8 cellular contexts compared by ENCODE assay signal in genomic region chr6:163355471-163355991, GRCh38. TPM values are rescaled to one million over a fixed set of nuclear protein-coding genes. Genes with fewer than 3 reads are reported as not detected.
A peak's percentile ranks its signal among the peaks of the same experiment; 100 is the strongest.
DNase-seq lines count a peak whose midpoint lies in the region; ATAC-seq and TF ChIP-seq lines count a peak whose summit lies in the region.

No MANE protein-coding gene starts in this region.

- no peak for TF ChIP-seq CTCF in right atrium auricular region (IDR thresholded peaks at IDR 0.05)

- H3K27ac Mint-ChIP-seq in activated naive CD4-positive, alpha-beta T cell treated with anti-CD3 and anti-CD28 coated beads, Interleukin-2, amount 10 ng/mL, durations not matched to agents 7 days and 5 days: no peak overlapping the region

- peak; percentile 40 for ATAC-seq in HG02852 (IDR thresholded peaks at IDR 0.05; ENCODE audit: unreplicated experiment)
- no peak for ATAC-seq in GM21381 (IDR thresholded peaks at IDR 0.05; ENCODE audit: unreplicated experiment)

- no peak overlapping the region for H3K4me3 Mint-ChIP-seq in activated naive CD4-positive, alpha-beta T cell treated with anti-CD3 and anti-CD28 coated beads, Interleukin-2, amount 10 ng/mL, durations not matched to agents 7 days and 5 days

- peaks cover 7% of the 10 kb centered on the region for H3K27me3 Mint-ChIP-seq in activated naive CD4-positive, alpha-beta T cell treated with anti-CD3 and anti-CD28 coated beads, Interleukin-2, amount 10 ng/mL, durations not matched to agents 7 days and 5 days

- peak overlapping the region; percentile 67 to 77 for H3K27ac ChIP-seq in right atrium auricular region

- CTCF ChIA-PET in activated naive CD4-positive, alpha-beta T cell treated with anti-CD3 and anti-CD28 coated beads, Interleukin-2, amount 10 ng/mL, durations not matched to agents 7 days and 5 days (lab: Charles Lee): no interaction called here

- H3K36me3 ChIP-seq in right atrium auricular region (no peaks in the 10 kb centered on the region), skeletal muscle satellite cell (ENCODE audit: insufficient read depth, low read length) (no peaks in the 10 kb centered on the region)

- H3K4me2 ChIP-seq in skeletal muscle satellite cell (ENCODE audit: low read length): peak overlapping the region; percentile 82

- H3K4me1 ChIP-seq in right atrium auricular region: peaks cover 0 to 31% of the 10 kb centered on the region in 2 donors
- H3K4me1 ChIP-seq in skeletal muscle satellite cell (ENCODE audit: control insufficient read depth, insufficient read depth, low read length): peaks cover 24% of the 10 kb centered on the region

- H3K9me3 ChIP-seq in right atrium auricular region: no peaks in the 10 kb centered on the region
- no peaks in the 10 kb centered on the region for H3K9me3 ChIP-seq in skeletal muscle satellite cell (replicated peaks; ENCODE audit: low read length)

- no peaks in the 10 kb centered on the region for H3K9me3 Mint-ChIP-seq in activated naive CD4-positive, alpha-beta T cell treated with anti-CD3 and anti-CD28 coated beads, Interleukin-2, amount 10 ng/mL, durations not matched to agents 7 days and 5 days

- peak overlapping the region in 1 of 2 donors; percentile 14 for H3K4me3 ChIP-seq in right atrium auricular region
- peak overlapping the region; percentile 64 for H3K4me3 ChIP-seq in skeletal muscle satellite cell (ENCODE audit: low read length)

- H3K27me3 ChIP-seq in right atrium auricular region (no peaks in the 10 kb centered on the region), skeletal muscle satellite cell (ENCODE audit: control insufficient read depth, insufficient read depth, low read length) (no peaks in the 10 kb centered on the region)

- H3K4me1 Mint-ChIP-seq in activated naive CD4-positive, alpha-beta T cell treated with anti-CD3 and anti-CD28 coated beads, Interleukin-2, amount 10 ng/mL, durations not matched to agents 7 days and 5 days: no peaks in the 10 kb centered on the region

- peak overlapping the region; percentile 58 for H3K9ac ChIP-seq in skeletal muscle satellite cell (ENCODE audit: low read depth, low read length)

- DNase-seq in AG20443 (ENCODE audit: low spot score) (peak; percentile 79), SKM-1 treated with dmso at 0.1 percent for 144 hours (lab: John Stamatoyannopoulos, UW; ENCODE audit: unreplicated experiment) (peak; percentile 73), right atrium auricular region (ENCODE audit: low spot score) (peak; percentile 78), NCI-H2171 treated with DMSO at 0.1 percent for 48 hours (lab: John Stamatoyannopoulos, UW) (no peak)
- no peak for DNase-seq in activated naive CD4-positive, alpha-beta T cell treated with anti-CD3 and anti-CD28 coated beads, Interleukin-2, amount 10 ng/mL, durations not matched to agents 7 days and 5 days

- no peaks in the 10 kb centered on the region for H3K36me3 Mint-ChIP-seq in activated naive CD4-positive, alpha-beta T cell treated with anti-CD3 and anti-CD28 coated beads, Interleukin-2, amount 10 ng/mL, durations not matched to agents 7 days and 5 days

RNA-seq across cellular contexts. Expression of gene QKI, which starts 59.0 kb away (rescaled TPM):
- 100 to 1,000 TPM; 366 to 434 TPM for total RNA-seq in right atrium auricular region
- total RNA-seq in skeletal muscle satellite cell (2012; rRNA removed): 130 and 137 TPM in 2 replicates

Comparison
In these comparisons a context has a peak if more than half of its experiments do, and no peak if none do; other contexts are left out.
1. DNase-seq: peak in AG20443 (single experiment), SKM-1 treated with dmso at 0.1 percent for 144 hours (single experiment) and right atrium auricular region (single experiment); none in NCI-H2171 treated with DMSO at 0.1 percent for 48 hours (single experiment) and activated naive CD4-positive, alpha-beta T cell treated with anti-CD3 and anti-CD28 coated beads, Interleukin-2, amount 10 ng/mL, durations not matched to agents 7 days and 5 days (single experiment).